ENCODE assay signal across 8 cellular contexts in the genomic region with DNA sequence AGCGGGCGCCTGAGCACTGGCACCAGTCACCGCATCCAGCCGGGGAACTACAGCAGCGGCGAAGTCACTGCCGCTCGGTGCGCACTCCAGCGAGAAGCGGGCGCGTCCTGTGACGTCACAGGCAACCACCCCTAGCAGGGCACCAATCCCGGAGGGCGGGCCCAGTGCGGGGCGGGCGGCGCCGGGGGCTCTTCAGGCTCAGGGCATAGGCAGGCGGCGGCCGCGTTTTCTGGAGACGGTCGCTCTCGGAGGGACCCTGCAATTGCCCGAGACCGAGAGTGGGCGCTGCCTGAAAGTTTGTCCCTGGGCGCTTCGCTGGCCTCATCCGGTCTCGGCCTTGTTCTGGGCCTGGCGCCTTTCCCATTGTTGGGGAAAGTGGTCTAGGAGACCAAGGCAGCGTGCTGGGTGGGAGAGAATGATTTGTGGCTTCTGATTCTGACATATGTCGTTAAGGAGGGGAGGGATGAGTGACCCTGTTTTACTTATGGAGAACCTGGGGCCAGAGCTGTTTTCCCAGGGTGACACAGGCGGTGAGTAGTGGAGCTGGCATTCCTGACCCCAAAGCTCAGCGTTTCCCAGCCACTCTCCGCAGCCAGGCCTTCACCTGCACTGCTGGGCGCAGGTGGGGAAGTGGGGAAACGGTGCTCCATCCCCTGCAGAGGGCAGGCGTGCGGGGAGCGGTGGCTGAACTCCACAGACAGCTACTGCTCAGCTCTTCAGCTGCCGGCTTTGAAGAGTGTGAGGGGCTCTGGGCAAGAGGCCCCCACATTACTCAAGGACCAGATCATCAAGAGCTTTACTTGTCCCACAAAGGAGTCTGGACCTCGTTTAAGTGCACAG. TPM values are rescaled to one million over a fixed set of nuclear protein-coding genes. Genes with fewer than 3 reads are reported as not detected.
DNase-seq lines count a peak whose midpoint lies in the region; ATAC-seq and TF ChIP-seq lines count a peak whose summit lies in the region.
"Not testable (repeated sequence)": the region's sequence is repeated elsewhere in the genome, so short reads cannot be mapped to it uniquely, and the experiment has no call there.

A gene with protein sequence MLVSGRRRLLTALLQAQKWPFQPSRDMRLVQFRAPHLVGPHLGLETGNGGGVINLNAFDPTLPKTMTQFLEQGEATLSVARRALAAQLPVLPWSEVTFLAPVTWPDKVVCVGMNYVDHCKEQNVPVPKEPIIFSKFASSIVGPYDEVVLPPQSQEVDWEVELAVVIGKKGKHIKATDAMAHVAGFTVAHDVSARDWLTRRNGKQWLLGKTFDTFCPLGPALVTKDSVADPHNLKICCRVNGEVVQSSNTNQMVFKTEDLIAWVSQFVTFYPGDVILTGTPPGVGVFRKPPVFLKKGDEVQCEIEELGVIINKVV (minus strand): TSS at position 111 of the 840 bp plus-strand sequence. CDS start 3,176 bp downstream, outside the sequence.

- in situ Hi-C loops in IMR-90 (cut with MboI; ENCODE audit: low sequenced_read_pairs): not testable (repeated sequence)

- not testable (repeated sequence) for H3K18ac ChIP-seq in IMR-90 (ENCODE audit: low read depth, low read length)

- not testable (repeated sequence) for TF ChIP-seq RAD21 in IMR-90 (IDR thresholded peaks at IDR 0.05; ENCODE audit: low read length)

- not testable (repeated sequence) for H2AK9ac ChIP-seq in IMR-90 (replicated peaks; ENCODE audit: low read depth, low read length, poor library complexity)

- not testable (repeated sequence) for H3K36me3 ChIP-seq in IMR-90 (ENCODE audit: control insufficient read depth, insufficient read depth, low read length); mucosa of stomach (ENCODE audit: control insufficient read depth, insufficient read depth, low read length)

- not testable (repeated sequence) for H3K79me1 ChIP-seq in IMR-90 (ENCODE audit: low read depth in 1 of 2, low read length in 2 of 2)

- peak within 1 kb of the TSS; percentile 26 for H3K4me2 ChIP-seq in IMR-90 (ENCODE audit: low read depth, low read length)

- not testable (repeated sequence) for H2BK120ac ChIP-seq in IMR-90 (ENCODE audit: low read depth, low read length)

- H3K23ac ChIP-seq in IMR-90 (ENCODE audit: low read depth, low read length): not testable (repeated sequence)

- not testable (repeated sequence) for H2BK5ac ChIP-seq in IMR-90 (ENCODE audit: low read depth, low read length, poor library complexity, severe bottlenecking)

- not testable (repeated sequence) for H3K27me3 Mint-ChIP-seq in activated T-cell treated with anti-CD3 and anti-CD28 coated beads, Interleukin-2, amount 50 U/mL, for 4 hours (ENCODE audit: low read depth)

- not testable (repeated sequence) for H3K27me3 ChIP-seq in IMR-90 (ENCODE audit: control insufficient read depth, insufficient read depth, low read length); mucosa of stomach (ENCODE audit: control insufficient read depth, insufficient read depth, low read length)

- POLR2A ChIA-PET in IMR-90 (lab: Charles Lee; ENCODE audit: unreplicated experiment): not testable (repeated sequence)

- not testable (repeated sequence) for H3K9me1 ChIP-seq in IMR-90 (ENCODE audit: insufficient read depth, low read length)

- not testable (repeated sequence) for TF ChIP-seq POLR2A in IMR-90 (IDR thresholded peaks at IDR 0.05; ENCODE audit: low read depth, low read length)

- H4K8ac ChIP-seq in IMR-90 (ENCODE audit: low read depth in 2 of 2, low read length in 2 of 2): not testable (repeated sequence)

- peak within 1 kb of the TSS; percentile 79 for H3K4me3 Mint-ChIP-seq in activated T-cell treated with anti-CD3 and anti-CD28 coated beads, Interleukin-2, amount 50 U/mL, for 4 hours

- H3K56ac ChIP-seq in IMR-90 (ENCODE audit: extremely low read depth, insufficient read depth, low read length): not testable (repeated sequence)

- TF ChIP-seq CTCF in IMR-90 (conservative IDR thresholded peaks at IDR 0.05; ENCODE audit: low read depth, low read length): not testable (repeated sequence)

- dilution Hi-C loops in IMR-90 (cut with HindIII; ENCODE audit: low sequenced_read_pairs, unreplicated experiment): not testable (repeated sequence)

- not testable (repeated sequence) for H3K4ac ChIP-seq in IMR-90 (ENCODE audit: low read depth, low read length)

- not testable (repeated sequence) for H2AK5ac ChIP-seq in IMR-90 (ENCODE audit: low read depth, low read length)

- intact Hi-C loops in IMR-90 (cut with micrococcal nuclease): not testable (repeated sequence)

- H2BK15ac ChIP-seq in IMR-90 (ENCODE audit: low read depth, low read length): not testable (repeated sequence)

- H3K4me1 Mint-ChIP-seq in activated T-cell treated with anti-CD3 and anti-CD28 coated beads, Interleukin-2, amount 50 U/mL, for 4 hours (ENCODE audit: low read depth): peaks cover 12% of the 10 kb centered on the region

- DNase-seq in DMS114 treated with DMSO at 0.1 percent for 48 hours (lab: John Stamatoyannopoulos, UW; ENCODE audit: unreplicated experiment): peak; percentile 30
- DNase-seq in IMR-90: peak; percentile 53
- DNase-seq in RPMI7951 (ENCODE audit: low read depth): peak; percentile 69
- DNase-seq in activated T-cell treated with anti-CD3 and anti-CD28 coated beads, Interleukin-2, amount 50 U/mL, for 4 hours: peak; percentile 84
- DNase-seq in stimulated activated CD8-positive, alpha-beta memory T cell treated with anti-CD3 and anti-CD28 coated beads, Interleukin-2, amount 100 ng/mL, for 48 hours (ENCODE audit: low read depth in 2 of 2): peak; percentile 76 to 80

- not testable (repeated sequence) for H4K91ac ChIP-seq in IMR-90 (ENCODE audit: insufficient read depth, low read depth, low read length)

- H3K9me3 ChIP-seq in IMR-90 (ENCODE audit: control insufficient read depth, insufficient read depth, low read length); mucosa of stomach (ENCODE audit: control insufficient read depth, low read length): not testable (repeated sequence)

- H2BK20ac ChIP-seq in IMR-90 (ENCODE audit: low read depth, low read length): not testable (repeated sequence)

- ATAC-seq in GM21723 (IDR thresholded peaks at IDR 0.05; ENCODE audit: unreplicated experiment) (peak; percentile 89), IMR-90 (ENCODE audit: low read depth) (peak; percentile 98), esophagus mucosa (peak; percentile 94)
- peak; percentile 97 to 98 for ATAC-seq in activated T-cell treated with anti-CD3 and anti-CD28 coated beads, Interleukin-2, amount 50 U/mL, for 4 hours

- not testable (repeated sequence) for H4K20me1 ChIP-seq in IMR-90 (ENCODE audit: insufficient read depth, low read length)

- not testable (repeated sequence) for H3K27ac ChIP-seq in IMR-90 (ENCODE audit: insufficient read depth, low read length)

- not testable (repeated sequence) for H3K14ac ChIP-seq in IMR-90 (replicated peaks; ENCODE audit: low read depth, low read length)

- H3K36me3 Mint-ChIP-seq in activated T-cell treated with anti-CD3 and anti-CD28 coated beads, Interleukin-2, amount 50 U/mL, for 4 hours (ENCODE audit: insufficient read depth): not testable (repeated sequence)

- not testable (repeated sequence) for H3K4me1 ChIP-seq in IMR-90 (ENCODE audit: control insufficient read depth, insufficient read depth, low read length); mucosa of stomach (ENCODE audit: control insufficient read depth, insufficient read depth, low read length)

- peak within 1 kb of the TSS; percentile 23 for H3K4me3 ChIP-seq in IMR-90 (ENCODE audit: insufficient read depth, low read depth, low read length)
- not testable (repeated sequence) for H3K4me3 ChIP-seq in mucosa of stomach (ENCODE audit: low read length)

- peak within 1 kb of the TSS; percentile 58 for H2AFZ ChIP-seq in IMR-90 (replicated peaks; ENCODE audit: low read length, poor library complexity)

- not testable (repeated sequence) for BruUV-seq in IMR-90 (replicated peaks; lab: Mats Ljungman, UMichigan)

- CTCF ChIA-PET in IMR-90 (lab: Yijun Ruan, JAX): not testable (repeated sequence)

- H4K5ac ChIP-seq in IMR-90 (ENCODE audit: low read depth, low read length): not testable (repeated sequence)

- not testable (repeated sequence) for H3K9me3 Mint-ChIP-seq in activated T-cell treated with anti-CD3 and anti-CD28 coated beads, Interleukin-2, amount 50 U/mL, for 4 hours

- WGBS in IMR-90 (ENCODE audit: extremely low coverage in 2 of 2, insufficient read length in 1 of 2), 2 experiments: 10% methylated on average over 2 of the region's 48 CpGs; no CpG with 5 or more reads in 1 of the 2 experiments

- not testable (repeated sequence) for H3K9ac ChIP-seq in IMR-90 (ENCODE audit: low read depth, low read length)
- peak within 1 kb of the TSS; percentile 34 for H3K9ac ChIP-seq in mucosa of stomach (ENCODE audit: low read length)

RNA-seq across cellular contexts. Expression of the gene that starts here (rescaled TPM):
- total RNA-seq in IMR-90 (2012; rRNA removed) (6.9 and 7.9 TPM in 2 replicates), esophagus mucosa (5.6 TPM)
- 5.6 and 5.7 TPM in 2 replicates for polyA plus RNA-seq in IMR-90 (2012; rRNA removed)
- 5.0 and 8.6 TPM in 2 replicates for polyA plus RNA-seq in IMR-90 (2012; cell fraction: cytosol; rRNA removed)
- 13.2 and 14.2 TPM in 2 replicates for polyA plus RNA-seq in IMR-90 (2012; cell fraction: nucleus; rRNA removed; ENCODE audit: low replicate concordance)
- 5.0 and 6.8 TPM in 2 replicates for total RNA-seq in RPMI7951 (2014; rRNA removed; shearing (Covaris generic))
- 1 to 10 TPM; 7.0 to 8.5 (median 7.6) TPM for total RNA-seq in activated T-cell treated with anti-CD3 and anti-CD28 coated beads, Interleukin-2, amount 50 U/mL, for 4 hours

Comparison
In these comparisons a context has a peak if more than half of its experiments do, and no peak if none do; other contexts are left out.
1. DNase-seq: peak in every context shown above with its lines; median percentile 84 in activated T-cell treated with anti-CD3 and anti-CD28 coated beads, Interleukin-2, amount 50 U/mL, for 4 hours; 78 in stimulated activated CD8-positive, alpha-beta memory T cell treated with anti-CD3 and anti-CD28 coated beads, Interleukin-2, amount 100 ng/mL, for 48 hours; 69 in RPMI7951; 53 in IMR-90; 30 in DMS114 treated with DMSO at 0.1 percent for 48 hours.